ENCODE assay signal across 8 cellular contexts in the genomic region with DNA sequence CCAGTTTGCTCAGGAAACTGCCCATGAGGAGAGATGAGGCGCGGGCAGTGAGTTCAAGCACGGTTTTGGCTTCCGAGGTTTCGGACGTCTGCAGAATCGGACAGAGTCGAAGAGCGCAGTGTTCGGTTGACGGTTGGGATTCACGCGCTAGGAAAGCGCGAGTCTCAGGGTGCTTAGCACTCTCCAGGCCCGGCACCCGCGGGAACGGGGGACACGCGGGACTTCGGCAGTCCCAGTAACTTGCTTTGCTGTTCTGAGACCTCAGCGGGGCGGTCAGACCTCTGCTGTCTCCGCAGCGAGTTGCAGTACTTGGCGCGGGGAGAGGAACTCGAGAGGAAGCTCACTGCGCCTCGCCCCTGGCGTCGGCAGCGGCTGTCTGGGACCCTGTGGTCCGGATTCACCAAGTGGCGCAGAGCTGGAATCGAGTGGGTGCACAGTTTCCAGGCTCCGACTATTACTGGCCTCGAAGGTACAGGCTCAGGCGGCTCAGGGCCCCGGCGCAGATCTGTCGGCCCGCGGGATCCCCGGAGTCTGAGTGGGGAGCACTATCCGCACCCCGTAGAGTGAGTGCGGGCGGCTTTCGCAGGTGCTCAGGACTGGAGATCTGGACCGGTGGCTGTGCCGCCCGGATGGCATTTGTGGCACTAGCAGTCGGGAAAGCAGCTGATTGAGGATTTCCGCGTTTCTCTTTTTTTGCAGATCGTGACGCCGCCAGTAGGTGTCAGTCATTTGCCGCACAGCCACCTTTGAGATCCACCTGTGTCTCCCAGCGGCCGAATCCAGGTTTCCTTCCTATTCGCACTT. TPM values are rescaled to one million over a fixed set of nuclear protein-coding genes. Genes with fewer than 3 reads are reported as not detected.
A peak's percentile ranks its signal among the peaks of the same experiment; 100 is the strongest.
DNase-seq lines count a peak whose midpoint lies in the region; ATAC-seq lines count a peak whose summit lies in the region.

A gene (minus strand): TSS at position 128 of the 804 bp plus-strand sequence. CDS start 103 bp downstream, at position 25.

- peak; percentile 54 for ATAC-seq in GM21825 (IDR thresholded peaks at IDR 0.05; ENCODE audit: unreplicated experiment)
- ATAC-seq in memory B cell (ENCODE audit: low read depth): peak; percentile 65
- no peak for ATAC-seq in HG03097 (IDR thresholded peaks at IDR 0.05; ENCODE audit: low FRiP score, unreplicated experiment)

- H3K27me3 ChIP-seq in CD8-positive, alpha-beta memory T cell (ENCODE audit: insufficient read depth, low read length, poor library complexity, severe bottlenecking): peaks cover 26% of the 10 kb centered on the region

- no peaks in the 10 kb centered on the region for H3K36me3 ChIP-seq in CD8-positive, alpha-beta memory T cell (ENCODE audit: insufficient read depth, low read length)

- no peaks in the 10 kb centered on the region for H3K36me3 Mint-ChIP-seq in CD8-positive, alpha-beta memory T cell
- no peaks in the 10 kb centered on the region for H3K36me3 Mint-ChIP-seq in dendritic cell treated with granulocyte-macrophage colony-stimulating factor and Interleukin-4, amounts not matched to agents 40 ng/mL and 50 ng/mL, for 4 days (ENCODE audit: low read depth)
- H3K36me3 Mint-ChIP-seq in memory B cell: no peaks in the 10 kb centered on the region

- H3K4me3 ChIP-seq in CD8-positive, alpha-beta memory T cell (ENCODE audit: low read length): peak within 1 kb of the TSS; percentile 69

- H3K4me3 Mint-ChIP-seq in CD8-positive, alpha-beta memory T cell: peak within 1 kb of the TSS; percentile 72 to 90 (median 81)
- H3K4me3 Mint-ChIP-seq in dendritic cell treated with granulocyte-macrophage colony-stimulating factor and Interleukin-4, amounts not matched to agents 40 ng/mL and 50 ng/mL, for 4 days: peak within 1 kb of the TSS; percentile 70
- peak within 1 kb of the TSS; percentile 74 for H3K4me3 Mint-ChIP-seq in memory B cell

- peak; percentile 28 to 70 (median 47) for DNase-seq in CD8-positive, alpha-beta memory T cell
- DNase-seq in NCI-H2171 treated with DMSO at 0.1 percent for 48 hours (lab: John Stamatoyannopoulos, UW): peak; percentile 70
- peak; percentile 54 to 66 for DNase-seq in activated CD4-positive, alpha-beta T cell treated with anti-CD3 and anti-CD28 coated beads for 4 hours
- peak; percentile 62 to 63 for DNase-seq in memory B cell (ENCODE audit: low spot score in 2 of 2)
- DNase-seq in stimulated activated CD8-positive, alpha-beta memory T cell treated with anti-CD3 and anti-CD28 coated beads, Interleukin-2, amount 100 ng/mL, for 1 hour (ENCODE audit: low read depth in 2 of 2): peak; percentile 22 to 32

- peaks cover 46 to 85% of the 10 kb centered on the region in 2 donors for H3K27me3 Mint-ChIP-seq in CD8-positive, alpha-beta memory T cell
- peaks cover 68% of the 10 kb centered on the region for H3K27me3 Mint-ChIP-seq in dendritic cell treated with granulocyte-macrophage colony-stimulating factor and Interleukin-4, amounts not matched to agents 40 ng/mL and 50 ng/mL, for 4 days
- H3K27me3 Mint-ChIP-seq in memory B cell: peaks cover 22% of the 10 kb centered on the region

- H3K9me3 Mint-ChIP-seq in CD8-positive, alpha-beta memory T cell: no peaks in the 10 kb centered on the region
- peaks cover 9% of the 10 kb centered on the region for H3K9me3 Mint-ChIP-seq in dendritic cell treated with granulocyte-macrophage colony-stimulating factor and Interleukin-4, amounts not matched to agents 40 ng/mL and 50 ng/mL, for 4 days
- peaks cover 2% of the 10 kb centered on the region for H3K9me3 Mint-ChIP-seq in memory B cell

- POLR2A ChIA-PET in CD8-positive, alpha-beta memory T cell (lab: Charles Lee): no interaction called here

- peaks cover 12 to 16% (median 14%) of the 10 kb centered on the region in 3 donors for H3K4me1 Mint-ChIP-seq in CD8-positive, alpha-beta memory T cell
- H3K4me1 Mint-ChIP-seq in dendritic cell treated with granulocyte-macrophage colony-stimulating factor and Interleukin-4, amounts not matched to agents 40 ng/mL and 50 ng/mL, for 4 days (ENCODE audit: low read depth): peaks cover 14% of the 10 kb centered on the region
- no peaks in the 10 kb centered on the region for H3K4me1 Mint-ChIP-seq in memory B cell

- H3K27ac Mint-ChIP-seq in CD8-positive, alpha-beta memory T cell: no peak within 1 kb of the TSS
- no peak within 1 kb of the TSS for H3K27ac Mint-ChIP-seq in dendritic cell treated with granulocyte-macrophage colony-stimulating factor and Interleukin-4, amounts not matched to agents 40 ng/mL and 50 ng/mL, for 4 days
- no peak within 1 kb of the TSS for H3K27ac Mint-ChIP-seq in memory B cell

- H3K27ac ChIP-seq in CD8-positive, alpha-beta memory T cell (ENCODE audit: low read depth, low read length): no peak within 1 kb of the TSS

- CTCF ChIA-PET in CD8-positive, alpha-beta memory T cell (lab: Charles Lee): interaction anchor here (0.7 to 2.8 kb wide), 15 partner anchors 8 to 583 kb away, joined by 3 to 10 read pairs (median 3); no protein-coding TSS in a partner anchor

- intact Hi-C loops in dendritic cell treated with granulocyte-macrophage colony-stimulating factor and Interleukin-4, amounts not matched to agents 40 ng/mL and 50 ng/mL, for 4 days (cut with micrococcal nuclease): no loop called here

- peaks cover 13% of the 10 kb centered on the region for H3K4me1 ChIP-seq in CD8-positive, alpha-beta memory T cell (ENCODE audit: insufficient read depth, low read length)

- no peaks in the 10 kb centered on the region for H3K9me3 ChIP-seq in CD8-positive, alpha-beta memory T cell (ENCODE audit: low read length)

RNA-seq across cellular contexts. Expression of the gene that starts here (rescaled TPM):
- not detected for total RNA-seq in CD8-positive, alpha-beta memory T cell
- polyA plus RNA-seq in CD8-positive, alpha-beta memory T cell: not detected

Comparison
In these comparisons a context has a peak if more than half of its experiments do, and no peak if none do; other contexts are left out.
1. Peak in DNase-seq and H3K4me3 ChIP-seq in CD8-positive, alpha-beta memory T cell; RNA of the gene not detected or under 1 TPM.